Comparison of ENCODE assay signal across 1 cellular context in the genomic region with DNA sequence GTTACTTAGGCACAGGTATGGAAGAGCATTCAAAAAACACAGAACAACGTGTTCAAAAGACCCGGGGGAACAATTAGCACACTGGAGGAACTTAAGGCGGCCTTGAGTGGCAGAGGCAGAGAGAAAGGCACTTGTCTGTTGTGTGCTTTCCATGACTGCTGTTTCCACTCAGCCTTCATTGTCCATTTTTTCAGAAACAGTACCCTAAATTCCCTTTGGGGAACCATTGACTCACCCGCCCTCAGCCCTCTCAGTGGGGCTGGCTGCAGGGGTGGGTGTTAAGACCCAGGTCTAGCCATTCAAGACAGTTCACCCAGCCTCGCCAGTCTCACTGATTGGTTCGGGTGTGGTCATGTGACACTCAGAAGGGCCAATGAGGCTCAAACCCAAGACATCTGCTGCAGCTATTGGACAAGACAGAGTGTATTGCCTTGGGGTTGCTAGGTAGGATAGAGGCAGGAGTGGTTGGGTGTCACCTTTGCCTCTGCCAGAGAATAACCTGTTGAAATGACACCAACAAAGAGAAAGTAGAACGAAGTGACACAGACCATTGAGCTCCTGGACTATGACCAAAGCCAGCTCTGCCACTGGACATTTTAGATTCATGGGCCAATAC.
TF ChIP-seq lines count a peak whose summit lies in the region.

No MANE protein-coding gene starts in this region.

TF ChIP-seq in GM12878, 131 proteins besides CTCF, POLR2A, EP300 and RAD21 (continues in another document):
- TF ChIP-seq TCF12 (IDR thresholded peaks at IDR 0.05; ENCODE audit: low read depth, low read length) (no peak), CEBPZ (IDR thresholded peaks at IDR 0.05; ENCODE audit: low read depth, low read length) (no peak), ASH2L (IDR thresholded peaks at IDR 0.05; ENCODE audit: borderline replicate concordance, low read depth) (no peak), KDM1A (IDR thresholded peaks at IDR 0.05; ENCODE audit: borderline replicate concordance) (no peak), NFIC (IDR thresholded peaks at IDR 0.05; ENCODE audit: low read depth, low read length) (no peak), CEBPB (IDR thresholded peaks at IDR 0.05; ENCODE audit: borderline replicate concordance in 1 of 2, low read depth in 2 of 2, low read length in 2 of 2) (peak in 1 of 2 experiments; percentile 64; a peak in 1 of 4 replicates), NFYA (IDR thresholded peaks at IDR 0.05; ENCODE audit: borderline replicate concordance, low read depth, low read length) (peak; percentile 63; the same call in 1 of the 2 replicates), ZNF274 (IDR thresholded peaks at IDR 0.05; ENCODE audit: insufficient read depth, insufficient read length) (no peak), IKZF2 (IDR thresholded peaks at IDR 0.05) (no peak), FOXM1 (IDR thresholded peaks at IDR 0.05; ENCODE audit: low read depth, low read length) (no peak), MYB (IDR thresholded peaks at IDR 0.05; ENCODE audit: borderline replicate concordance, low read depth, low read length) (no peak), YY1 (IDR thresholded peaks at IDR 0.05; ENCODE audit: low read depth, low read length) (0 out of 2 replicates have a peak, but pooled peaks have one; percentile 14), MEF2B (IDR thresholded peaks at IDR 0.05; ENCODE audit: partially characterized antibody, poor library complexity, severe bottlenecking) (peak; percentile 14), TARDBP (IDR thresholded peaks at IDR 0.05; ENCODE audit: borderline replicate concordance) (no peak), SIX5 (IDR thresholded peaks at IDR 0.05; ENCODE audit: low read depth, low read length, severe bottlenecking) (no peak), LARP7 (IDR thresholded peaks at IDR 0.05) (no peak), GATAD2B (conservative IDR thresholded peaks at IDR 0.05; ENCODE audit: low read depth) (no peak), NR2F1 (conservative IDR thresholded peaks at IDR 0.05) (no peak), SP1 (IDR thresholded peaks at IDR 0.05; ENCODE audit: low read depth, low read length) (peak; percentile 91), MEF2A (IDR thresholded peaks at IDR 0.05; ENCODE audit: insufficient read depth, low read depth, low read length) (no peak), POLR2AphosphoS5 (IDR thresholded peaks at IDR 0.05; ENCODE audit: low read length) (no peak), EED (IDR thresholded peaks at IDR 0.05; ENCODE audit: low read depth) (no peak), HDAC2 (IDR thresholded peaks at IDR 0.05) (no peak), HDGF (IDR thresholded peaks at IDR 0.05) (0 out of 2 replicates have a peak, but pooled peaks have one; percentile 55), RFX5 (IDR thresholded peaks at IDR 0.05; ENCODE audit: low read depth, low read length) (peak; percentile 99), NBN (IDR thresholded peaks at IDR 0.05) (no peak), TCF3 (IDR thresholded peaks at IDR 0.05; ENCODE audit: borderline replicate concordance, insufficient read depth, low read depth, low read length) (no peak), PAX8 (IDR thresholded peaks at IDR 0.05) (no peak), ZNF622 (IDR thresholded peaks at IDR 0.05) (no peak), RBBP5 (conservative IDR thresholded peaks at IDR 0.05) (no peak), NRF1 (conservative IDR thresholded peaks at IDR 0.05; ENCODE audit: low read depth, low read length) (no peak), CREB1 (IDR thresholded peaks at IDR 0.05; ENCODE audit: low read depth) (peak; percentile 68), CHD2 (IDR thresholded peaks at IDR 0.05; ENCODE audit: borderline replicate concordance, low read depth, low read length) (peak; percentile 72; the same call in 1 of the 2 replicates), RAD51 (IDR thresholded peaks at IDR 0.05) (peak; percentile 96), BMI1 (IDR thresholded peaks at IDR 0.05; ENCODE audit: borderline replicate concordance) (no peak), FOS (IDR thresholded peaks at IDR 0.05; ENCODE audit: borderline replicate concordance, extremely low read depth, insufficient read length) (peak; percentile 85), CBX5 (IDR thresholded peaks at IDR 0.05; ENCODE audit: low read depth) (no peak), BHLHE40 (IDR thresholded peaks at IDR 0.05; ENCODE audit: borderline replicate concordance in 1 of 2, low read depth in 2 of 2, low read length in 1 of 2) (peak in 1 of 2 experiments; percentile 52; a peak in 2 of 4 replicates), IRF3 (IDR thresholded peaks at IDR 0.05) (peak; percentile 80)
- TF ChIP-seq, protein P1, sequence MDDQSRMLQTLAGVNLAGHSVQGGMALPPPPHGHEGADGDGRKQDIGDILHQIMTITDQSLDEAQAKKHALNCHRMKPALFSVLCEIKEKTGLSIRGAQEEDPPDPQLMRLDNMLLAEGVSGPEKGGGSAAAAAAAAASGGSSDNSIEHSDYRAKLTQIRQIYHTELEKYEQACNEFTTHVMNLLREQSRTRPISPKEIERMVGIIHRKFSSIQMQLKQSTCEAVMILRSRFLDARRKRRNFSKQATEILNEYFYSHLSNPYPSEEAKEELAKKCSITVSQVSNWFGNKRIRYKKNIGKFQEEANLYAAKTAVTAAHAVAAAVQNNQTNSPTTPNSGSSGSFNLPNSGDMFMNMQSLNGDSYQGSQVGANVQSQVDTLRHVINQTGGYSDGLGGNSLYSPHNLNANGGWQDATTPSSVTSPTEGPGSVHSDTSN (IDR thresholded peaks at IDR 0.05; ENCODE audit: insufficient replicate concordance, low read depth, low read length) = no peak
- TF ChIP-seq, protein P2, sequence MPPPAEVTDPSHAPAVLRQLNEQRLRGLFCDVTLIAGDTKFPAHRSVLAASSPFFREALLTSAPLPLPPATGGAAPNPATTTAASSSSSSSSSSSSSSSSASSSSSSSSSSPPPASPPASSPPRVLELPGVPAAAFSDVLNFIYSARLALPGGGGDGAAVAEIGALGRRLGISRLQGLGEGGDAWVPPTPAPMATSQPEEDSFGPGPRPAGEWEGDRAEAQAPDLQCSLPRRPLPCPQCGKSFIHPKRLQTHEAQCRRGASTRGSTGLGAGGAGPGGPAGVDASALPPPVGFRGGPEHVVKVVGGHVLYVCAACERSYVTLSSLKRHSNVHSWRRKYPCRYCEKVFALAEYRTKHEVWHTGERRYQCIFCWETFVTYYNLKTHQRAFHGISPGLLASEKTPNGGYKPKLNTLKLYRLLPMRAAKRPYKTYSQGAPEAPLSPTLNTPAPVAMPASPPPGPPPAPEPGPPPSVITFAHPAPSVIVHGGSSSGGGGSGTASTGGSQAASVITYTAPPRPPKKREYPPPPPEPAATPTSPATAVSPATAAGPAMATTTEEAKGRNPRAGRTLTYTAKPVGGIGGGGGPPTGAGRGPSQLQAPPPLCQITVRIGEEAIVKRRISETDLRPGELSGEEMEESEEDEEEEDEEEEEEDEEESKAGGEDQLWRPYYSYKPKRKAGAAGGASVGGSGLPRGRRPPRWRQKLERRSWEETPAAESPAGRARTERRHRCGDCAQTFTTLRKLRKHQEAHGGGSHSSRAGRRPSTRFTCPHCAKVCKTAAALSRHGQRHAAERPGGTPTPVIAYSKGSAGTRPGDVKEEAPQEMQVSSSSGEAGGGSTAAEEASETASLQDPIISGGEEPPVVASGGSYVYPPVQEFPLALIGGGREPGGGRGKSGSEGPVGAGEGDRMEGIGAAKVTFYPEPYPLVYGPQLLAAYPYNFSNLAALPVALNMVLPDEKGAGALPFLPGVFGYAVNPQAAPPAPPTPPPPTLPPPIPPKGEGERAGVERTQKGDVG (CRISPR knock-in tag; IDR thresholded peaks at IDR 0.05) = no peak
- TF ChIP-seq, protein P3, sequence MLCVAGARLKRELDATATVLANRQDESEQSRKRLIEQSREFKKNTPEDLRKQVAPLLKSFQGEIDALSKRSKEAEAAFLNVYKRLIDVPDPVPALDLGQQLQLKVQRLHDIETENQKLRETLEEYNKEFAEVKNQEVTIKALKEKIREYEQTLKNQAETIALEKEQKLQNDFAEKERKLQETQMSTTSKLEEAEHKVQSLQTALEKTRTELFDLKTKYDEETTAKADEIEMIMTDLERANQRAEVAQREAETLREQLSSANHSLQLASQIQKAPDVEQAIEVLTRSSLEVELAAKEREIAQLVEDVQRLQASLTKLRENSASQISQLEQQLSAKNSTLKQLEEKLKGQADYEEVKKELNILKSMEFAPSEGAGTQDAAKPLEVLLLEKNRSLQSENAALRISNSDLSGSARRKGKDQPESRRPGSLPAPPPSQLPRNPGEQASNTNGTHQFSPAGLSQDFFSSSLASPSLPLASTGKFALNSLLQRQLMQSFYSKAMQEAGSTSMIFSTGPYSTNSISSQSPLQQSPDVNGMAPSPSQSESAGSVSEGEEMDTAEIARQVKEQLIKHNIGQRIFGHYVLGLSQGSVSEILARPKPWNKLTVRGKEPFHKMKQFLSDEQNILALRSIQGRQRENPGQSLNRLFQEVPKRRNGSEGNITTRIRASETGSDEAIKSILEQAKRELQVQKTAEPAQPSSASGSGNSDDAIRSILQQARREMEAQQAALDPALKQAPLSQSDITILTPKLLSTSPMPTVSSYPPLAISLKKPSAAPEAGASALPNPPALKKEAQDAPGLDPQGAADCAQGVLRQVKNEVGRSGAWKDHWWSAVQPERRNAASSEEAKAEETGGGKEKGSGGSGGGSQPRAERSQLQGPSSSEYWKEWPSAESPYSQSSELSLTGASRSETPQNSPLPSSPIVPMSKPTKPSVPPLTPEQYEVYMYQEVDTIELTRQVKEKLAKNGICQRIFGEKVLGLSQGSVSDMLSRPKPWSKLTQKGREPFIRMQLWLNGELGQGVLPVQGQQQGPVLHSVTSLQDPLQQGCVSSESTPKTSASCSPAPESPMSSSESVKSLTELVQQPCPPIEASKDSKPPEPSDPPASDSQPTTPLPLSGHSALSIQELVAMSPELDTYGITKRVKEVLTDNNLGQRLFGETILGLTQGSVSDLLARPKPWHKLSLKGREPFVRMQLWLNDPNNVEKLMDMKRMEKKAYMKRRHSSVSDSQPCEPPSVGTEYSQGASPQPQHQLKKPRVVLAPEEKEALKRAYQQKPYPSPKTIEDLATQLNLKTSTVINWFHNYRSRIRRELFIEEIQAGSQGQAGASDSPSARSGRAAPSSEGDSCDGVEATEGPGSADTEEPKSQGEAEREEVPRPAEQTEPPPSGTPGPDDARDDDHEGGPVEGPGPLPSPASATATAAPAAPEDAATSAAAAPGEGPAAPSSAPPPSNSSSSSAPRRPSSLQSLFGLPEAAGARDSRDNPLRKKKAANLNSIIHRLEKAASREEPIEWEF (IDR thresholded peaks at IDR 0.05; ENCODE audit: insufficient replicate concordance, low read depth, low read length) = no peak
- TF ChIP-seq, protein P4, sequence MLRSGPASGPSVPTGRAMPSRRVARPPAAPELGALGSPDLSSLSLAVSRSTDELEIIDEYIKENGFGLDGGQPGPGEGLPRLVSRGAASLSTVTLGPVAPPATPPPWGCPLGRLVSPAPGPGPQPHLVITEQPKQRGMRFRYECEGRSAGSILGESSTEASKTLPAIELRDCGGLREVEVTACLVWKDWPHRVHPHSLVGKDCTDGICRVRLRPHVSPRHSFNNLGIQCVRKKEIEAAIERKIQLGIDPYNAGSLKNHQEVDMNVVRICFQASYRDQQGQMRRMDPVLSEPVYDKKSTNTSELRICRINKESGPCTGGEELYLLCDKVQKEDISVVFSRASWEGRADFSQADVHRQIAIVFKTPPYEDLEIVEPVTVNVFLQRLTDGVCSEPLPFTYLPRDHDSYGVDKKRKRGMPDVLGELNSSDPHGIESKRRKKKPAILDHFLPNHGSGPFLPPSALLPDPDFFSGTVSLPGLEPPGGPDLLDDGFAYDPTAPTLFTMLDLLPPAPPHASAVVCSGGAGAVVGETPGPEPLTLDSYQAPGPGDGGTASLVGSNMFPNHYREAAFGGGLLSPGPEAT (IDR thresholded peaks at IDR 0.05; ENCODE audit: low read depth) = no peak; the same call in 1 of the 2 replicates
- TF ChIP-seq, protein P5, sequence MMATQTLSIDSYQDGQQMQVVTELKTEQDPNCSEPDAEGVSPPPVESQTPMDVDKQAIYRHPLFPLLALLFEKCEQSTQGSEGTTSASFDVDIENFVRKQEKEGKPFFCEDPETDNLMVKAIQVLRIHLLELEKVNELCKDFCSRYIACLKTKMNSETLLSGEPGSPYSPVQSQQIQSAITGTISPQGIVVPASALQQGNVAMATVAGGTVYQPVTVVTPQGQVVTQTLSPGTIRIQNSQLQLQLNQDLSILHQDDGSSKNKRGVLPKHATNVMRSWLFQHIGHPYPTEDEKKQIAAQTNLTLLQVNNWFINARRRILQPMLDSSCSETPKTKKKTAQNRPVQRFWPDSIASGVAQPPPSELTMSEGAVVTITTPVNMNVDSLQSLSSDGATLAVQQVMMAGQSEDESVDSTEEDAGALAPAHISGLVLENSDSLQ (IDR thresholded peaks at IDR 0.05) = no peak; the same call in 1 of the 2 replicates
- TF ChIP-seq, protein P6, sequence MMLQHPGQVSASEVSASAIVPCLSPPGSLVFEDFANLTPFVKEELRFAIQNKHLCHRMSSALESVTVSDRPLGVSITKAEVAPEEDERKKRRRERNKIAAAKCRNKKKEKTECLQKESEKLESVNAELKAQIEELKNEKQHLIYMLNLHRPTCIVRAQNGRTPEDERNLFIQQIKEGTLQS (IDR thresholded peaks at IDR 0.05; ENCODE audit: borderline replicate concordance, extremely low read depth, low read depth, low read length) = no peak
